In genomic region chr22:46195487-46196165, GRCh38 we compare ENCODE assay signal across 1 cellular context.
TF ChIP-seq lines count a peak whose summit lies in the region.

No MANE protein-coding gene starts in this region.

TF ChIP-seq in IMR-90, 13 proteins besides CTCF, POLR2A, EP300 and RAD21 (continued from another document):
- TF ChIP-seq USF2 (IDR thresholded peaks at IDR 0.05; ENCODE audit: low read depth, low read length): no peak
- TF ChIP-seq CHD1 (IDR thresholded peaks at IDR 0.05; ENCODE audit: low read depth, low read length): no peak
- no peak for TF ChIP-seq BHLHE40 (IDR thresholded peaks at IDR 0.05; ENCODE audit: low read depth, low read length)
- no peak for TF ChIP-seq MXI1 (IDR thresholded peaks at IDR 0.05; ENCODE audit: borderline replicate concordance, low read depth, low read length)
- TF ChIP-seq RFX5 (IDR thresholded peaks at IDR 0.05; ENCODE audit: low read depth, low read length): no peak
- TF ChIP-seq, protein P1, sequence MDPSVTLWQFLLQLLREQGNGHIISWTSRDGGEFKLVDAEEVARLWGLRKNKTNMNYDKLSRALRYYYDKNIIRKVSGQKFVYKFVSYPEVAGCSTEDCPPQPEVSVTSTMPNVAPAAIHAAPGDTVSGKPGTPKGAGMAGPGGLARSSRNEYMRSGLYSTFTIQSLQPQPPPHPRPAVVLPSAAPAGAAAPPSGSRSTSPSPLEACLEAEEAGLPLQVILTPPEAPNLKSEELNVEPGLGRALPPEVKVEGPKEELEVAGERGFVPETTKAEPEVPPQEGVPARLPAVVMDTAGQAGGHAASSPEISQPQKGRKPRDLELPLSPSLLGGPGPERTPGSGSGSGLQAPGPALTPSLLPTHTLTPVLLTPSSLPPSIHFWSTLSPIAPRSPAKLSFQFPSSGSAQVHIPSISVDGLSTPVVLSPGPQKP (IDR thresholded peaks at IDR 0.05; ENCODE audit: borderline replicate concordance, low read depth, low read length): no peak
- TF ChIP-seq MAZ (IDR thresholded peaks at IDR 0.05; ENCODE audit: borderline replicate concordance, low read depth, low read length): no peak
